In genomic region chr7:74092964-74093339, GRCh38 we compare ENCODE assay signal across 8 cellular contexts. TPM values are rescaled to one million over a fixed set of nuclear protein-coding genes. Genes with fewer than 3 reads are reported as not detected.
DNase-seq lines count a peak whose midpoint lies in the region; ATAC-seq and TF ChIP-seq lines count a peak whose summit lies in the region.

No MANE protein-coding gene starts in this region.

- WGBS in endodermal cell (ENCODE audit: insufficient coverage in 1 of 2, insufficient read length in 1 of 2), 2 experiments = 85 to 89% methylated on average over 3 to 10 of the region's 10 CpGs

- in situ Hi-C loops in GM13977 (cut with MboI; ENCODE audit: low pct_unique_long_range_greater_than_20kb, low sequenced_read_pairs, unreplicated experiment) = loop anchor here (25.0 kb wide), 1 partner anchor 94 kb away; no protein-coding TSS in a partner anchor

- peaks cover 37% of the 10 kb centered on the region for H3K36me3 Mint-ChIP-seq in endodermal cell (ENCODE audit: low read depth)

- peak; percentile 51 for ATAC-seq in GM21737 (IDR thresholded peaks at IDR 0.05; ENCODE audit: unreplicated experiment)

- H3K9me3 ChIP-seq in endodermal cell (ENCODE audit: control insufficient read depth, low read length) = peaks cover 12% of the 10 kb centered on the region

- TF ChIP-seq CTCF in GM13977 (IDR thresholded peaks at IDR 0.05; ENCODE audit: extremely low read depth, insufficient read depth, missing control alignments) = no peak
- TF ChIP-seq CTCF in endodermal cell (conservative IDR thresholded peaks at IDR 0.05) = no peak

- peaks cover 8% of the 10 kb centered on the region for H3K9me3 Mint-ChIP-seq in endodermal cell

- H3K4me3 ChIP-seq in endodermal cell (ENCODE audit: low read length) = no peak overlapping the region

- peaks cover 12% of the 10 kb centered on the region for H3K4me1 Mint-ChIP-seq in endodermal cell

- peaks cover 14% of the 10 kb centered on the region for H3K4me1 ChIP-seq in endodermal cell (ENCODE audit: control insufficient read depth, insufficient read depth, low read length)

- no peak overlapping the region for H3K27ac Mint-ChIP-seq in endodermal cell

- no peak overlapping the region for H3K9ac ChIP-seq in endodermal cell (ENCODE audit: extremely low read depth, low read length, poor library complexity, severe bottlenecking)

- peak overlapping the region; percentile 89 for H3K27ac ChIP-seq in endodermal cell (ENCODE audit: low read depth, low read length)

- no peaks in the 10 kb centered on the region for H3K27me3 Mint-ChIP-seq in endodermal cell (ENCODE audit: insufficient read depth)

- H3K4me3 Mint-ChIP-seq in endodermal cell = no peak overlapping the region

- H3K36me3 ChIP-seq in endodermal cell (ENCODE audit: control insufficient read depth, insufficient read depth, low read length) = peaks cover 41% of the 10 kb centered on the region

- peak; percentile 85 for DNase-seq in GM13977 (ENCODE audit: low spot score)
- DNase-seq in MV-4-11 (lab: John Stamatoyannopoulos, UW) = peak; percentile 78
- DNase-seq in endodermal cell = no peak
- peak; percentile 23 for DNase-seq in putamen (ENCODE audit: low spot score)
- no peak for DNase-seq in OCI-M2 (lab: John Stamatoyannopoulos, UW; ENCODE audit: unreplicated experiment)
- DNase-seq in NCI-H345 (lab: John Stamatoyannopoulos, UW) = no peak
- DNase-seq in stimulated activated CD8-positive, alpha-beta memory T cell treated with anti-CD3 and anti-CD28 coated beads, Interleukin-4, amount 100 ng/mL, for 48 hours = no peak

- no peaks in the 10 kb centered on the region for H3K27me3 ChIP-seq in endodermal cell (ENCODE audit: control insufficient read depth, insufficient read depth, low read length, poor library complexity, severe bottlenecking)

RNA-seq across cellular contexts. Expression of gene LIMK1, which starts 9.3 kb away (rescaled TPM):
- total RNA-seq in endodermal cell = 10 to 100 TPM; 83.9 TPM
- polyA plus RNA-seq in endodermal cell (2013, experiment 1 of 2) = 53.1 TPM
- 54.2 TPM for polyA plus RNA-seq in endodermal cell (2013, experiment 2 of 2)

Comparison
In these comparisons a context has a peak if more than half of its experiments do, and no peak if none do; other contexts are left out.
1. DNase-seq: peak in GM13977 (single experiment), MV-4-11 (single experiment) and putamen (single experiment); none in endodermal cell (single experiment), OCI-M2 (single experiment), NCI-H345 (single experiment) and stimulated activated CD8-positive, alpha-beta memory T cell treated with anti-CD3 and anti-CD28 coated beads, Interleukin-4, amount 100 ng/mL, for 48 hours (single experiment).